In the genomic region with DNA sequence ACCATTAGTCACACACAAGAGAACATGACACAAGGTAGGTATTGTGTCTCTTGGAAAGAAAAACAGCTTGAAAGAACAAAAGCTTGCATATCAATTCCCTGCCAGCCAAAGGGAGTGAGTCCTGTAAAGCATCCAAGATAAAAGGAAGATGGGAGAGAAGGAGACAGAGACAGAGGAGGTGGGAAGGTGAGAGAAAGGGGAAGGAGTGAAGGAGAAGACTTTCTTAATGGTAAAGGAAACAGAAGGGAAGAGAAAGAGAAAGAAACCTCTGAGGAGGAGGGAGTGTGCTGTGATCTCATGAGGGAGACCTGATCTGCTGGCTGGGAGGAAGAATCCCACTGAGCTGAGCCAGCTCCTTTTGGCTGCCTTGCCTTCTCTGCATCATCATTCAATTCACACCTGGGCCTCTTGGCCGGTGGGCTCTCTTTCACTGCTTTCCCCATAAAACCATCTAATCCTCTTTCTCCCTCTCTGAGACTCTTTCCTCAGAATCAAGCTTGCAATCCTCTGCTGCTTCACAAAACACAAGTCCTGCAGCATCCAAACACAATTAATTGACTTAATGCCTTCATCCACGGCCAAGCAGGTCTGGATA, we compare ENCODE assay signal across 30 cellular contexts.
DNase-seq lines count a peak whose midpoint lies in the region; ATAC-seq and FAIRE-seq lines count a peak whose summit lies in the region.
"Had no signal": no experiment of that assay in that cellular context is flagged by ENCODE, and none has a peak within 500 bp of the region (broad histone marks: within the 10 kb centered on the region; RNA-seq: fewer than 3 reads in every experiment).

No MANE protein-coding gene starts in this region.

- no peak overlapping the region; the same call in 1 of the 2 replicates for H3K4me3 ChIP-seq in HUES64 (ENCODE audit: low read length)
- H3K4me3 ChIP-seq: A549, cardiac muscle cell, right atrium auricular region, smooth muscle cell had no signal

- H3K4me1 Mint-ChIP-seq in activated CD4-positive, alpha-beta T cell treated with anti-CD3 and anti-CD28 coated beads, Interleukin-2, amount 10 ng/mL, durations not matched to agents 24 days and 14 days, result no peaks in the 10 kb centered on the region
- H3K4me1 Mint-ChIP-seq: activated naive CD4-positive, alpha-beta T cell treated with anti-CD3 and anti-CD28 coated beads, Interleukin-2, amount 50 U/mL, for 24 hours; CD4-positive, CD25-positive, alpha-beta regulatory T cell had no signal

- in situ Hi-C loops in G401 (cut with HindIII; ENCODE audit: low sequenced_read_pairs), result no loop called here

- no peak overlapping the region for H3K27ac Mint-ChIP-seq in activated CD4-positive, alpha-beta T cell treated with anti-CD3 and anti-CD28 coated beads, Interleukin-2, amount 10 ng/mL, durations not matched to agents 24 days and 14 days
- H3K27ac Mint-ChIP-seq: activated naive CD4-positive, alpha-beta T cell treated with anti-CD3 and anti-CD28 coated beads, Interleukin-2, amount 50 U/mL, for 24 hours had no signal

- H3K9me3 ChIP-seq in HUES64 (ENCODE audit: insufficient read depth, low read depth, low read length), result no peaks in the 10 kb centered on the region
- H3K9me3 ChIP-seq: A549, right atrium auricular region had no signal

- DNase-seq in G401 (ENCODE audit: low spot score), result peak; percentile 16
- DNase-seq in inferior parietal cortex (ENCODE audit: extremely low spot score), result peak; percentile 23
- DNase-seq in activated CD4-positive, alpha-beta T cell treated with anti-CD3 and anti-CD28 coated beads, Interleukin-2, amount 10 ng/mL, durations not matched to agents 24 days and 14 days, result no peak
- DNase-seq in frontal cortex (ENCODE audit: low spot score in 2 of 2), result no peak
- DNase-seq: activated CD4-positive, alpha-beta T cell treated with anti-CD3 and anti-CD28 coated beads for 4 hours; CD4-positive, CD25-positive, alpha-beta regulatory T cell; cortex of kidney; DND-41; GOT3; Karpas-422; left cardiac atrium; MV-4-11; NCI-H1436 treated with DMSO at 0.1 percent for 48 hours; NCI-H2081 treated with DMSO at 0.1 percent for 48 hours; NCI-H345; NCI-H69; posterior cingulate gyrus; stimulated activated naive CD8-positive, alpha-beta T cell treated with anti-CD3 and anti-CD28 coated beads, Interleukin-15, Interleukin-2, amounts not matched to agents 100 U/mL and 50 U/mL, for 24 hours had no signal

- H3K9ac ChIP-seq in HUES64 (ENCODE audit: low read depth, low read length), result no peak overlapping the region

- H3K36me3 ChIP-seq in HUES64 (ENCODE audit: insufficient read depth, low read length), result no peaks in the 10 kb centered on the region
- H3K36me3 ChIP-seq: cardiac muscle cell, right atrium auricular region had no signal

- no peaks in the 10 kb centered on the region for H3K27me3 ChIP-seq in HUES64 (ENCODE audit: insufficient read depth, low read length)
- H3K27me3 ChIP-seq: cardiac muscle cell, right atrium auricular region had no signal

- H3K9me3 Mint-ChIP-seq in activated CD4-positive, alpha-beta T cell treated with anti-CD3 and anti-CD28 coated beads, Interleukin-2, amount 10 ng/mL, durations not matched to agents 24 days and 14 days, result no peaks in the 10 kb centered on the region
- H3K9me3 Mint-ChIP-seq: activated naive CD4-positive, alpha-beta T cell treated with anti-CD3 and anti-CD28 coated beads, Interleukin-2, amount 50 U/mL, for 24 hours had no signal

- 22% methylated on average over 2 of the region's 2 CpGs for WGBS in HUES64

- peaks cover 57% of the 10 kb centered on the region for H3K4me1 ChIP-seq in HUES64 (ENCODE audit: insufficient read depth, low read length)
- H3K4me1 ChIP-seq: right atrium auricular region had no signal

- H3K36me3 Mint-ChIP-seq in activated CD4-positive, alpha-beta T cell treated with anti-CD3 and anti-CD28 coated beads, Interleukin-2, amount 10 ng/mL, durations not matched to agents 24 days and 14 days (ENCODE audit: low read depth), result no peaks in the 10 kb centered on the region
- H3K36me3 Mint-ChIP-seq: activated naive CD4-positive, alpha-beta T cell treated with anti-CD3 and anti-CD28 coated beads, Interleukin-2, amount 50 U/mL, for 24 hours; CD4-positive, CD25-positive, alpha-beta regulatory T cell had no signal

- ATAC-seq in GM18519 (IDR thresholded peaks at IDR 0.05; ENCODE audit: low FRiP score, unreplicated experiment), result no peak
- no peak for ATAC-seq in HG02884 (IDR thresholded peaks at IDR 0.05; ENCODE audit: unreplicated experiment)
- ATAC-seq: A549; left cardiac atrium; stimulated activated naive CD8-positive, alpha-beta T cell treated with anti-CD3 and anti-CD28 coated beads, Interleukin-15, Interleukin-2, amounts not matched to agents 100 U/mL and 50 U/mL, for 24 hours had no signal

- intact Hi-C loops in activated CD4-positive, alpha-beta T cell treated with anti-CD3 and anti-CD28 coated beads, Interleukin-2, amount 10 ng/mL, durations not matched to agents 24 days and 14 days (cut with micrococcal nuclease), result no loop called here

- H3K4me3 Mint-ChIP-seq in activated CD4-positive, alpha-beta T cell treated with anti-CD3 and anti-CD28 coated beads, Interleukin-2, amount 10 ng/mL, durations not matched to agents 24 days and 14 days, result no peak overlapping the region
- H3K4me3 Mint-ChIP-seq: activated naive CD4-positive, alpha-beta T cell treated with anti-CD3 and anti-CD28 coated beads, Interleukin-2, amount 50 U/mL, for 24 hours; CD4-positive, CD25-positive, alpha-beta regulatory T cell had no signal

- H3K27ac ChIP-seq in HUES64 (ENCODE audit: low read depth, low read length) (peak overlapping the region; percentile 44; the same call in 1 of the 2 replicates), cingulate gyrus (ENCODE audit: low read depth, low read length) (peak overlapping the region; percentile 41)
- H3K27ac ChIP-seq: A549, cardiac muscle cell, right atrium auricular region had no signal

- no peak for FAIRE-seq in frontal cortex (lab: Jason Lieb, UNC)
- FAIRE-seq: A549, D721Med, GM19239, RCC 7860 had no signal

- peaks cover 9% of the 10 kb centered on the region for H3K27me3 Mint-ChIP-seq in activated CD4-positive, alpha-beta T cell treated with anti-CD3 and anti-CD28 coated beads, Interleukin-2, amount 10 ng/mL, durations not matched to agents 24 days and 14 days

Comparison
In these comparisons a context has a peak if more than half of its experiments do, and no peak if none do; other contexts are left out.
1. DNase-seq: peak in G401 (single experiment) and inferior parietal cortex (single experiment); none in activated CD4-positive, alpha-beta T cell treated with anti-CD3 and anti-CD28 coated beads, Interleukin-2, amount 10 ng/mL, durations not matched to agents 24 days and 14 days (single experiment) and frontal cortex (0 of 2).